Comparison of ENCODE assay signal across 21 cellular contexts in genomic region chr10:47244560-47245500, GRCh38.
"Had no signal": no experiment of that assay in that cellular context is flagged by ENCODE, and none has a peak within 500 bp of the region (broad histone marks: within the 10 kb centered on the region; RNA-seq: fewer than 3 reads in every experiment).

No MANE protein-coding gene starts in this region.

- H3K4me3 ChIP-seq: ascending aorta, dorsolateral prefrontal cortex, esophagus squamous epithelium, gastrocnemius medialis, mucosa of descending colon, testis, upper lobe of left lung had no signal

- FAIRE-seq: colon had no signal

- ATAC-seq: activated naive CD4-positive, alpha-beta T cell treated with anti-CD3 and anti-CD28 coated beads, Interleukin-2, amount 50 U/mL, for 72 hours; effector memory CD8-positive, alpha-beta T cell; mucosa of descending colon; WTC11 had no signal

- H3K4me1 ChIP-seq: esophagus squamous epithelium, gastrocnemius medialis, testis, upper lobe of left lung had no signal

- H3K36me3 ChIP-seq: ascending aorta, brain microvascular endothelial cell, esophagus squamous epithelium, gastrocnemius medialis, upper lobe of left lung had no signal

- H3K27ac ChIP-seq: ascending aorta, brain microvascular endothelial cell, dorsolateral prefrontal cortex, esophagus squamous epithelium, gastrocnemius medialis, testis, upper lobe of left lung had no signal

- DNase-seq: activated gamma-delta T cell; activated T-cell treated with anti-CD3 and anti-CD28 coated beads for 4 hours; brain microvascular endothelial cell; central memory CD4-positive, alpha-beta T cell; dorsolateral prefrontal cortex; effector memory CD8-positive, alpha-beta T cell; esophagus squamous epithelium; hypothalamus; mesenchymal stem cell; mucosa of descending colon; occipital lobe; stimulated activated CD4-positive, alpha-beta T cell treated with anti-CD3 and anti-CD28 coated beads, Interleukin-4, amount 100 ng/mL, for 1 hour; stimulated activated naive CD4-positive, alpha-beta T cell; T1000; testis had no signal

- H3K27me3 ChIP-seq: ascending aorta, gastrocnemius medialis, testis, upper lobe of left lung had no signal

- H3K9me3 ChIP-seq: ascending aorta, esophagus squamous epithelium, gastrocnemius medialis, mucosa of descending colon, testis, upper lobe of left lung had no signal
